In the genomic region with DNA sequence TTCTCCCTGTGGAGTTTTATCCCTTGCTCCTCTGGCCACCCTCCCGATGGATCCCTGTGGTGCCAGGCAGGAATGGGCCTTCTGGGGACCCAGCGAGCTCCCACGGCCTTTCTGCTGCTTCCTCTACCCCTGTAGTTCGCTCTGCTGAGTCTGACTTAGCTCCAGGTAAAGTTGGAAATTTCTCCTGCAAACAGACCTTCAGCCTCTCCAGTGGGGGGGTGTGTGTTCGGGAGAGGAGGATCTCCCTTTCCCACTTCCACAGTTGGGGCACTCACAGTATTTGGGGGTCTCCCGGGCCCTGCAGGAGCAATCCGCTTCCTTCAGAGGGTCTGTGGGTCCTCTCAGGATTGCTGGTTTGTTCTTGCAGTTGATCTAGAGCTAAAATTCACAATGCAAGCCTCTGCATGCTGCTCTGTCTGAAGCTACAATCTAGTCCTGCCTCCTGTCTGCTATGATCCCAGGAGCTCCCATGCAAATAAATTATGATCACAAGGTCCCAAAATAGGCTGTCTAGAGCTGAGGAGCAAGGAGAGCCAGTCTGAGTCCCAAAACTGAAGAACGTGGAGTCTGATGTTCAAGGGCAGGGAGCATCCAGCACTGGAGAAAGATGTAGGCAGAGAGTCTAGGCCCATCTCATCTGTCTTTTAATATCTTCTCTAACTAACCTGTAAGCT, we compare ENCODE assay signal across 8 cellular contexts. TPM values are rescaled to one million over a fixed set of nuclear protein-coding genes. Genes with fewer than 3 reads are reported as not detected.
DNase-seq lines count a peak whose midpoint lies in the region; ATAC-seq, FAIRE-seq and TF ChIP-seq lines count a peak whose summit lies in the region.

No MANE protein-coding gene starts in this region.

- peaks cover 42% of the 10 kb centered on the region for H3K79me2 ChIP-seq in keratinocyte (ENCODE audit: control insufficient read depth, insufficient read depth, low read length)

- POLR2A ChIA-PET in activated CD4-positive, alpha-beta T cell treated with anti-CD3 and anti-CD28 coated beads for 36 hours (lab: Charles Lee), result interaction anchor here (0.6 to 0.7 kb wide), 2 partner anchors 14 to 197 kb away, joined by 3 read pairs; no protein-coding TSS in a partner anchor

- H3K4me3 ChIP-seq in keratinocyte (ENCODE audit: control insufficient read depth in 2 of 3, extremely low read depth in 1 of 3, insufficient read depth in 2 of 3, low read depth in 1 of 3, low read length in 3 of 3) (peak overlapping the region in 2 of 3 experiments; percentile 14 to 19), gastroesophageal sphincter (no peak overlapping the region)

- H3K27me3 Mint-ChIP-seq in activated CD4-positive, alpha-beta T cell treated with anti-CD3 and anti-CD28 coated beads for 36 hours, result no peaks in the 10 kb centered on the region
- H3K27me3 Mint-ChIP-seq in activated T-helper 17 cell treated with anti-CD3 and anti-CD28 coated beads, Interleukin-2, amount 50 U/mL, for 72 hours, result no peaks in the 10 kb centered on the region
- no peaks in the 10 kb centered on the region for H3K27me3 Mint-ChIP-seq in stimulated activated naive CD8-positive, alpha-beta T cell treated with anti-CD3 and anti-CD28 coated beads, Interleukin-15, amount 100 ng/mL, for 72 hours

- 43 to 90% methylated on average over 1 to 4 of the region's 8 CpGs for WGBS in gastroesophageal sphincter (ENCODE audit: low coverage in 1 of 2), 2 donors

- intact Hi-C loops in activated CD4-positive, alpha-beta T cell treated with anti-CD3 and anti-CD28 coated beads for 36 hours (cut with DNase I, micrococcal nuclease), result no loop called here

- no peak overlapping the region for H3K4me3 Mint-ChIP-seq in activated CD4-positive, alpha-beta T cell treated with anti-CD3 and anti-CD28 coated beads for 36 hours
- no peak overlapping the region for H3K4me3 Mint-ChIP-seq in activated T-helper 17 cell treated with anti-CD3 and anti-CD28 coated beads, Interleukin-2, amount 50 U/mL, for 72 hours
- no peak overlapping the region for H3K4me3 Mint-ChIP-seq in stimulated activated naive CD8-positive, alpha-beta T cell treated with anti-CD3 and anti-CD28 coated beads, Interleukin-15, amount 100 ng/mL, for 72 hours

- TF ChIP-seq EP300 in gastroesophageal sphincter (IDR thresholded peaks at IDR 0.05), result no peak

- H3K4me1 ChIP-seq in keratinocyte (ENCODE audit: control insufficient read depth, extremely low read depth, insufficient read depth, low read length) (peaks cover 30% of the 10 kb centered on the region), gastroesophageal sphincter (peaks cover 0 to 44% (median 12%) of the 10 kb centered on the region in 3 donors)

- dilution Hi-C loops in keratinocyte (cut with MboI; ENCODE audit: extremely low pct_ligation_motif_present, low sequenced_read_pairs), result no loop called here

- H3K9me3 Mint-ChIP-seq in activated CD4-positive, alpha-beta T cell treated with anti-CD3 and anti-CD28 coated beads for 36 hours (ENCODE audit: low read depth), result no peaks in the 10 kb centered on the region
- H3K9me3 Mint-ChIP-seq in activated T-helper 17 cell treated with anti-CD3 and anti-CD28 coated beads, Interleukin-2, amount 50 U/mL, for 72 hours, result no peaks in the 10 kb centered on the region
- H3K9me3 Mint-ChIP-seq in stimulated activated naive CD8-positive, alpha-beta T cell treated with anti-CD3 and anti-CD28 coated beads, Interleukin-15, amount 100 ng/mL, for 72 hours, result peaks cover 0 to 11% of the 10 kb centered on the region in 2 donors

- ATAC-seq in activated CD4-positive, alpha-beta T cell treated with anti-CD3 and anti-CD28 coated beads for 36 hours, result no peak
- ATAC-seq in activated T-helper 17 cell treated with anti-CD3 and anti-CD28 coated beads, Interleukin-2, amount 50 U/mL, for 72 hours (replicated peaks), result no peak
- no peak for ATAC-seq in stimulated activated naive CD8-positive, alpha-beta T cell treated with anti-CD3 and anti-CD28 coated beads, Interleukin-15, amount 100 ng/mL, for 72 hours
- ATAC-seq in gastroesophageal sphincter, result no peak

- peak overlapping the region; percentile 7 for H2AFZ ChIP-seq in keratinocyte (ENCODE audit: control insufficient read depth, low read length)

- TF ChIP-seq CTCF in keratinocyte (optimal IDR thresholded peaks at IDR 0.05 in 1 of 3, IDR thresholded peaks at IDR 0.05 in 1 of 3, conservative IDR thresholded peaks at IDR 0.05 in 1 of 3; ENCODE audit: extremely low read depth in 1 of 3, insufficient read depth in 2 of 3, low read length in 3 of 3), result no peak
- TF ChIP-seq CTCF in gastroesophageal sphincter (IDR thresholded peaks at IDR 0.05), result no peak

- H3K36me3 ChIP-seq in keratinocyte (ENCODE audit: control insufficient read depth in 2 of 2, extremely low read depth in 1 of 2, insufficient read depth in 2 of 2, low read length in 2 of 2) (peaks cover 12 to 18% of the 10 kb centered on the region in 2 experiments), gastroesophageal sphincter (peaks cover 0 to 43% of the 10 kb centered on the region in 2 donors)

- H3K4me1 Mint-ChIP-seq in activated CD4-positive, alpha-beta T cell treated with anti-CD3 and anti-CD28 coated beads for 36 hours, result peaks cover 56% of the 10 kb centered on the region
- H3K4me1 Mint-ChIP-seq in activated T-helper 17 cell treated with anti-CD3 and anti-CD28 coated beads, Interleukin-2, amount 50 U/mL, for 72 hours, result peaks cover 17% of the 10 kb centered on the region
- H3K4me1 Mint-ChIP-seq in stimulated activated naive CD8-positive, alpha-beta T cell treated with anti-CD3 and anti-CD28 coated beads, Interleukin-15, amount 100 ng/mL, for 72 hours, result peaks cover 65% of the 10 kb centered on the region

- CTCF ChIA-PET in activated CD4-positive, alpha-beta T cell treated with anti-CD3 and anti-CD28 coated beads for 36 hours (lab: Charles Lee), result interaction anchor here (0.6 to 1.4 kb wide), 6 partner anchors 9 to 378 kb away, joined by 3 to 4 read pairs (median 3); no protein-coding TSS in a partner anchor

- H3K9me1 ChIP-seq in keratinocyte (ENCODE audit: control insufficient read depth, extremely low read depth, insufficient read depth, low read length), result no peaks in the 10 kb centered on the region

- no peaks in the 10 kb centered on the region for H4K20me1 ChIP-seq in keratinocyte (ENCODE audit: control insufficient read depth, extremely low read depth, insufficient read depth, low read length)

- no peak for TF ChIP-seq POLR2A in gastroesophageal sphincter (IDR thresholded peaks at IDR 0.05)

- H3K27ac ChIP-seq in keratinocyte (ENCODE audit: control insufficient read depth, insufficient read depth, low read length), result peak overlapping the region; percentile 96
- H3K27ac ChIP-seq in gastroesophageal sphincter, result no peak overlapping the region

- peaks cover 47% of the 10 kb centered on the region for H3K36me3 Mint-ChIP-seq in activated CD4-positive, alpha-beta T cell treated with anti-CD3 and anti-CD28 coated beads for 36 hours (ENCODE audit: low read depth)
- peaks cover 71% of the 10 kb centered on the region for H3K36me3 Mint-ChIP-seq in activated T-helper 17 cell treated with anti-CD3 and anti-CD28 coated beads, Interleukin-2, amount 50 U/mL, for 72 hours (ENCODE audit: low read depth)

- H3K9ac ChIP-seq in keratinocyte (ENCODE audit: control insufficient read depth, extremely low read depth, insufficient read depth, low read length), result peak overlapping the region; percentile 77

- FAIRE-seq in keratinocyte (lab: Jason Lieb, UNC), result no peak

- peak overlapping the region; percentile 85 for H3K4me2 ChIP-seq in keratinocyte (ENCODE audit: control insufficient read depth, extremely low read depth, insufficient read depth, low read depth, low read length)

- no peaks in the 10 kb centered on the region for H3K9me3 ChIP-seq in keratinocyte (ENCODE audit: control insufficient read depth, low read depth, low read length)
- H3K9me3 ChIP-seq in gastroesophageal sphincter, result no peaks in the 10 kb centered on the region

- peak overlapping the region; percentile 72 for H3K27ac Mint-ChIP-seq in activated CD4-positive, alpha-beta T cell treated with anti-CD3 and anti-CD28 coated beads for 36 hours
- H3K27ac Mint-ChIP-seq in activated T-helper 17 cell treated with anti-CD3 and anti-CD28 coated beads, Interleukin-2, amount 50 U/mL, for 72 hours, result peak overlapping the region; percentile 9
- peak overlapping the region; percentile 34 to 80 for H3K27ac Mint-ChIP-seq in stimulated activated naive CD8-positive, alpha-beta T cell treated with anti-CD3 and anti-CD28 coated beads, Interleukin-15, amount 100 ng/mL, for 72 hours

- no peaks in the 10 kb centered on the region for H3K27me3 ChIP-seq in keratinocyte (ENCODE audit: control insufficient read depth, extremely low read depth, insufficient read depth, low read length)
- H3K27me3 ChIP-seq in gastroesophageal sphincter, result no peaks in the 10 kb centered on the region

- DNase-seq in activated CD4-positive, alpha-beta T cell treated with anti-CD3 and anti-CD28 coated beads for 36 hours, result peak; percentile 0
- DNase-seq in activated CD4-positive, alpha-beta T cell treated with anti-CD3 and anti-CD28 coated beads for 48 hours, result no peak
- DNase-seq in keratinocyte (ENCODE audit: low read depth, low spot score) (no peak), SW 1271 (lab: John Stamatoyannopoulos, UW) (no peak), HuH-7 (ENCODE audit: low spot score) (no peak)
- no peak for DNase-seq in stimulated activated naive CD8-positive, alpha-beta T cell treated with anti-CD3 and anti-CD28 coated beads, Interleukin-15, amount 100 ng/mL, for 72 hours

RNA-seq across cellular contexts. Expression of a gene that starts 18.3 kb away (rescaled TPM):
- total RNA-seq in activated CD4-positive, alpha-beta T cell treated with anti-CD3 and anti-CD28 coated beads for 36 hours, result 10 to 100 TPM; 31.1 to 34.7 TPM
- total RNA-seq in activated T-helper 17 cell treated with anti-CD3 and anti-CD28 coated beads, Interleukin-2, amount 50 U/mL, for 72 hours, result 10 to 100 TPM; 26.8 to 32.3 TPM
- polyA plus RNA-seq in keratinocyte, result 6.9 to 12.3 TPM (median 8.5 TPM) in 3 replicates
- polyA plus RNA-seq in keratinocyte (2011; ENCODE audit: low read depth), result 16.4 TPM
- polyA plus RNA-seq in keratinocyte (2011; cell fraction: cytosol; rRNA removed), result 6.4 and 7.6 TPM in 2 replicates
- polyA plus RNA-seq in keratinocyte (2011; cell fraction: nucleus; rRNA removed), result 7.9 and 8.6 TPM in 2 replicates
- polyA plus RNA-seq in keratinocyte (2012; ENCODE audit: low replicate concordance), result 8.7 and 13.4 TPM in 2 replicates
- 8.6 to 12.4 TPM (median 10.5 TPM) in 3 replicates for polyA minus RNA-seq in keratinocyte
- 8.4 TPM for polyA minus RNA-seq in keratinocyte (2011; cell fraction: cytosol; rRNA and poly(A)+ RNA removed)
- polyA minus RNA-seq in keratinocyte (2011; cell fraction: nucleus; rRNA and poly(A)+ RNA removed), result 7.4 and 8.8 TPM in 2 replicates
- total RNA-seq in gastroesophageal sphincter, result 10 to 100 TPM in 3 of 4 donors, 1 to 10 TPM in 1; 9.2 to 25.8 (median 12.9) TPM

RNA-seq across cellular contexts. Expression of a gene that starts 18.6 kb away (rescaled TPM):
- 100 to 1,000 TPM in 1 of 2 experiments, 10 to 100 TPM in 1; 94.0 to 128 TPM for total RNA-seq in activated CD4-positive, alpha-beta T cell treated with anti-CD3 and anti-CD28 coated beads for 36 hours
- total RNA-seq in activated T-helper 17 cell treated with anti-CD3 and anti-CD28 coated beads, Interleukin-2, amount 50 U/mL, for 72 hours, result 10 to 100 TPM; 72.3 to 77.1 TPM
- polyA plus RNA-seq in keratinocyte, result 4.7 to 10.7 TPM (median 6.7 TPM) in 3 replicates
- polyA plus RNA-seq in keratinocyte (2011; ENCODE audit: low read depth), result 4.4 TPM
- polyA plus RNA-seq in keratinocyte (2011; cell fraction: cytosol; rRNA removed), result 3.6 and 6.4 TPM in 2 replicates
- 11.8 and 14.3 TPM in 2 replicates for polyA plus RNA-seq in keratinocyte (2011; cell fraction: nucleus; rRNA removed)
- polyA plus RNA-seq in keratinocyte (2012; ENCODE audit: low replicate concordance), result 3.0 and 7.4 TPM in 2 replicates
- polyA minus RNA-seq in keratinocyte, result 4.3 to 20.2 TPM (median 5.9 TPM) in 3 replicates
- polyA minus RNA-seq in keratinocyte (2011; cell fraction: cytosol; rRNA and poly(A)+ RNA removed), result 8.4 TPM
- 10.1 and 18.2 TPM in 2 replicates for polyA minus RNA-seq in keratinocyte (2011; cell fraction: nucleus; rRNA and poly(A)+ RNA removed)
- total RNA-seq in gastroesophageal sphincter, result 10 to 100 TPM; 11.5 to 26.8 (median 14.7) TPM

RNA-seq across cellular contexts. Expression of a gene that starts 20.1 kb away (rescaled TPM):
- total RNA-seq in activated CD4-positive, alpha-beta T cell treated with anti-CD3 and anti-CD28 coated beads for 36 hours, result 10 to 100 TPM; 69.3 to 77.6 TPM
- 10 to 100 TPM; 25.1 to 41.9 TPM for total RNA-seq in activated T-helper 17 cell treated with anti-CD3 and anti-CD28 coated beads, Interleukin-2, amount 50 U/mL, for 72 hours
- 174 to 294 TPM (median 210 TPM) in 3 replicates for polyA plus RNA-seq in keratinocyte
- 30.4 TPM for polyA plus RNA-seq in keratinocyte (2011; ENCODE audit: low read depth)
- 206 and 358 TPM in 2 replicates for polyA plus RNA-seq in keratinocyte (2011; cell fraction: cytosol; rRNA removed)
- polyA plus RNA-seq in keratinocyte (2011; cell fraction: nucleus; rRNA removed), result 41.7 and 63.8 TPM in 2 replicates
- 57.8 and 153 TPM in 2 replicates for polyA plus RNA-seq in keratinocyte (2012; ENCODE audit: low replicate concordance)
- polyA minus RNA-seq in keratinocyte, result 95.1 to 122 TPM (median 95.3 TPM) in 3 replicates
- polyA minus RNA-seq in keratinocyte (2011; cell fraction: cytosol; rRNA and poly(A)+ RNA removed), result 136 TPM
- 20.0 and 26.1 TPM in 2 replicates for polyA minus RNA-seq in keratinocyte (2011; cell fraction: nucleus; rRNA and poly(A)+ RNA removed)
- total RNA-seq in gastroesophageal sphincter, result 100 to 1,000 TPM in 3 of 4 donors, 10 to 100 TPM in 1; 94.9 to 203 (median 143) TPM

Comparison
In these comparisons a context has a peak if more than half of its experiments do, and no peak if none do; other contexts are left out.
1. H3K27ac Mint-ChIP-seq: peak in every context shown above with its lines; median percentile 72 in activated CD4-positive, alpha-beta T cell treated with anti-CD3 and anti-CD28 coated beads for 36 hours; 57 in stimulated activated naive CD8-positive, alpha-beta T cell treated with anti-CD3 and anti-CD28 coated beads, Interleukin-15, amount 100 ng/mL, for 72 hours; 9 in activated T-helper 17 cell treated with anti-CD3 and anti-CD28 coated beads, Interleukin-2, amount 50 U/mL, for 72 hours.
2. H3K4me3 ChIP-seq: peak in keratinocyte (2 of 3); none in gastroesophageal sphincter (0 of 2).